In genomic region chr9:113619156-113619861, GRCh38 we compare ENCODE assay signal across 1 cellular context.
TF ChIP-seq lines count a peak whose summit lies in the region.

No MANE protein-coding gene starts in this region.

TF ChIP-seq in IMR-90, 13 proteins besides CTCF, POLR2A, EP300 and RAD21 (continued from another document):
- no peak for TF ChIP-seq ELK1 (IDR thresholded peaks at IDR 0.05; ENCODE audit: borderline replicate concordance, low read depth, low read length)
- no peak for TF ChIP-seq RFX5 (IDR thresholded peaks at IDR 0.05; ENCODE audit: low read depth, low read length)
- no peak for TF ChIP-seq MAFK (IDR thresholded peaks at IDR 0.05; ENCODE audit: low read depth, low read length)
- TF ChIP-seq NFE2L2 (IDR thresholded peaks at IDR 0.05; ENCODE audit: low read depth, low read length): no peak
- no peak for TF ChIP-seq FOS (IDR thresholded peaks at IDR 0.05; ENCODE audit: low read depth, low read length)
- no peak for TF ChIP-seq SMC3 (IDR thresholded peaks at IDR 0.05; ENCODE audit: low read depth, low read length)
